ENCODE assay signal across 8 cellular contexts in genomic region chr7:76392531-76393115, GRCh38. TPM values are rescaled to one million over a fixed set of nuclear protein-coding genes. Genes with fewer than 3 reads are reported as not detected.
A peak's percentile ranks its signal among the peaks of the same experiment; 100 is the strongest.
DNase-seq lines count a peak whose midpoint lies in the region; ATAC-seq and TF ChIP-seq lines count a peak whose summit lies in the region.

No MANE protein-coding gene starts in this region.

- H3K9me3 Mint-ChIP-seq in activated T-cell treated with anti-CD3 and anti-CD28 coated beads, Interleukin-2, amount 50 U/mL, for 4 hours, result no peaks in the 10 kb centered on the region

- H3K4me1 ChIP-seq in ascending aorta, result peaks cover 5 to 9% of the 10 kb centered on the region in 2 donors
- H3K4me1 ChIP-seq in liver (ENCODE audit: control insufficient read depth in 4 of 4, insufficient read depth in 4 of 4, low read length in 3 of 4), result peaks cover 3 to 19% (median 13%) of the 10 kb centered on the region in 4 donors
- peaks cover 15 to 27% of the 10 kb centered on the region in 2 donors for H3K4me1 ChIP-seq in thyroid gland

- no peaks in the 10 kb centered on the region for H3K36me3 ChIP-seq in ascending aorta
- H3K36me3 ChIP-seq in liver (ENCODE audit: control insufficient read depth in 4 of 4, insufficient read depth in 3 of 4, low read depth in 1 of 4, low read length in 3 of 4), result no peaks in the 10 kb centered on the region
- no peaks in the 10 kb centered on the region for H3K36me3 ChIP-seq in thyroid gland

- intact Hi-C loops in ascending aorta (cut with DNase I), result loop anchor here (1.0 kb wide), 1 partner anchor 33 kb away; no protein-coding TSS in a partner anchor
- intact Hi-C loops in thyroid gland (cut with DNase I), result no loop called here

- no peak for ATAC-seq in activated T-cell treated with anti-CD3 and anti-CD28 coated beads, Interleukin-2, amount 50 U/mL, for 4 hours
- no peak for ATAC-seq in GM21423 (IDR thresholded peaks at IDR 0.05; ENCODE audit: unreplicated experiment)

- no peaks in the 10 kb centered on the region for H3K9me3 ChIP-seq in ascending aorta
- H3K9me3 ChIP-seq in liver (ENCODE audit: control insufficient read depth in 4 of 4, low read length in 3 of 4), result no peaks in the 10 kb centered on the region
- no peaks in the 10 kb centered on the region for H3K9me3 ChIP-seq in thyroid gland

- H3K27me3 ChIP-seq in ascending aorta (no peaks in the 10 kb centered on the region), liver (ENCODE audit: control insufficient read depth in 4 of 4, insufficient read depth in 4 of 4, low read length in 3 of 4) (no peaks in the 10 kb centered on the region), thyroid gland (no peaks in the 10 kb centered on the region)

- peak overlapping the region; percentile 85 for H3K4me3 Mint-ChIP-seq in activated T-cell treated with anti-CD3 and anti-CD28 coated beads, Interleukin-2, amount 50 U/mL, for 4 hours

- DNase-seq in activated T-cell treated with anti-CD3 and anti-CD28 coated beads, Interleukin-2, amount 50 U/mL, for 4 hours, result no peak
- DNase-seq in activated T-cell treated with anti-CD3 and anti-CD28 coated beads for 4 hours, result no peak
- no peak for DNase-seq in ascending aorta (ENCODE audit: low spot score in 2 of 2)
- no peak for DNase-seq in thyroid gland
- DNase-seq in GM10266 (ENCODE audit: extremely low spot score), result no peak
- DNase-seq in NCI-H2171 (lab: John Stamatoyannopoulos, UW), result no peak

- H3K27ac ChIP-seq in ascending aorta (peak overlapping the region; percentile 57 to 80), liver (ENCODE audit: low read depth in 1 of 2, low read length in 2 of 2) (peak overlapping the region; percentile 94 to 97), thyroid gland (peak overlapping the region; percentile 10 to 76 (median 46))

- H3K36me3 Mint-ChIP-seq in activated T-cell treated with anti-CD3 and anti-CD28 coated beads, Interleukin-2, amount 50 U/mL, for 4 hours (ENCODE audit: insufficient read depth), result no peaks in the 10 kb centered on the region

- H3K27me3 Mint-ChIP-seq in activated T-cell treated with anti-CD3 and anti-CD28 coated beads, Interleukin-2, amount 50 U/mL, for 4 hours (ENCODE audit: low read depth), result no peaks in the 10 kb centered on the region

- TF ChIP-seq POLR2A in thyroid gland (IDR thresholded peaks at IDR 0.05), result no peak

- TF ChIP-seq CTCF in ascending aorta (IDR thresholded peaks at IDR 0.05), result no peak
- no peak for TF ChIP-seq CTCF in liver (IDR thresholded peaks at IDR 0.05; ENCODE audit: low read depth, low read length, missing input control)
- no peak for TF ChIP-seq CTCF in thyroid gland (IDR thresholded peaks at IDR 0.05)
- no peak for TF ChIP-seq CTCF in GM10266 (IDR thresholded peaks at IDR 0.05; ENCODE audit: control insufficient read depth, insufficient read depth, low read depth, missing control alignments)

- H3K4me1 Mint-ChIP-seq in activated T-cell treated with anti-CD3 and anti-CD28 coated beads, Interleukin-2, amount 50 U/mL, for 4 hours (ENCODE audit: low read depth), result peaks cover 19% of the 10 kb centered on the region

- 32% methylated on average over 12 of the region's 12 CpGs for WGBS in liver
- WGBS in thyroid gland, 2 donors, result 38 to 49% methylated on average over 10 to 12 of the region's 12 CpGs

- H3K4me3 ChIP-seq in ascending aorta (peak overlapping the region in 1 of 2 donors; percentile 70), liver (ENCODE audit: low read depth in 1 of 3, low read length in 3 of 3) (peak overlapping the region; percentile 29 to 67 (median 64)), thyroid gland (replicated peaks in 1 of 3) (peak overlapping the region in 1 of 3 donors; percentile 66)

- H3K9ac ChIP-seq in liver (ENCODE audit: low read depth in 1 of 2, low read length in 2 of 2), result peak overlapping the region in 1 of 2 donors; percentile 18

- peak in 1 of 2 donors; percentile 37 for TF ChIP-seq RAD21 in liver (IDR thresholded peaks at IDR 0.05)

TF ChIP-seq in liver, 16 proteins besides CTCF, POLR2A, EP300 and RAD21:
- TF ChIP-seq REST (IDR thresholded peaks at IDR 0.05) (peak; percentile 49), JUND (IDR thresholded peaks at IDR 0.05) (peak; percentile 31 to 35), NR2F2 (IDR thresholded peaks at IDR 0.05) (peak; percentile 92), SP1 (IDR thresholded peaks at IDR 0.05) (peak; percentile 90), TAF1 (conservative IDR thresholded peaks at IDR 0.05) (no peak), FOXA1 (IDR thresholded peaks at IDR 0.05) (peak; percentile 43), HNF4G (IDR thresholded peaks at IDR 0.05) (peak; percentile 60), HNF4A (conservative IDR thresholded peaks at IDR 0.05) (peak; percentile 75 to 77), RXRA (IDR thresholded peaks at IDR 0.05) (peak; percentile 79 to 87), YY1 (IDR thresholded peaks at IDR 0.05) (no peak), ATF3 (IDR thresholded peaks at IDR 0.05) (no peak), FOXA2 (IDR thresholded peaks at IDR 0.05) (no peak), EGR1 (IDR thresholded peaks at IDR 0.05; ENCODE audit: low read depth in 2 of 2) (peak in 1 of 2 donors; percentile 45)
- TF ChIP-seq, protein P1, sequence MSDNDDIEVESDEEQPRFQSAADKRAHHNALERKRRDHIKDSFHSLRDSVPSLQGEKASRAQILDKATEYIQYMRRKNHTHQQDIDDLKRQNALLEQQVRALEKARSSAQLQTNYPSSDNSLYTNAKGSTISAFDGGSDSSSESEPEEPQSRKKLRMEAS (IDR thresholded peaks at IDR 0.05), result peak; percentile 73
- TF ChIP-seq, protein P2, sequence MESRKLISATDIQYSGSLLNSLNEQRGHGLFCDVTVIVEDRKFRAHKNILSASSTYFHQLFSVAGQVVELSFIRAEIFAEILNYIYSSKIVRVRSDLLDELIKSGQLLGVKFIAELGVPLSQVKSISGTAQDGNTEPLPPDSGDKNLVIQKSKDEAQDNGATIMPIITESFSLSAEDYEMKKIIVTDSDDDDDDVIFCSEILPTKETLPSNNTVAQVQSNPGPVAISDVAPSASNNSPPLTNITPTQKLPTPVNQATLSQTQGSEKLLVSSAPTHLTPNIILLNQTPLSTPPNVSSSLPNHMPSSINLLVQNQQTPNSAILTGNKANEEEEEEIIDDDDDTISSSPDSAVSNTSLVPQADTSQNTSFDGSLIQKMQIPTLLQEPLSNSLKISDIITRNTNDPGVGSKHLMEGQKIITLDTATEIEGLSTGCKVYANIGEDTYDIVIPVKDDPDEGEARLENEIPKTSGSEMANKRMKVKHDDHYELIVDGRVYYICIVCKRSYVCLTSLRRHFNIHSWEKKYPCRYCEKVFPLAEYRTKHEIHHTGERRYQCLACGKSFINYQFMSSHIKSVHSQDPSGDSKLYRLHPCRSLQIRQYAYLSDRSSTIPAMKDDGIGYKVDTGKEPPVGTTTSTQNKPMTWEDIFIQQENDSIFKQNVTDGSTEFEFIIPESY (IDR thresholded peaks at IDR 0.05), result peak; percentile 72

RNA-seq across cellular contexts. Expression of gene SSC4D, which starts 16.9 kb away (rescaled TPM):
- total RNA-seq in activated T-cell treated with anti-CD3 and anti-CD28 coated beads, Interleukin-2, amount 50 U/mL, for 4 hours, result 1 to 10 TPM in 1 of 3 donors, under 1 TPM in 2; 0.38 to 1.0 (median 0.87) TPM
- total RNA-seq in ascending aorta (not detected), liver (1 to 10 TPM; 1.2 to 1.3 TPM), thyroid gland (10 to 100 TPM in 3 of 4 donors, 1 to 10 TPM in 1; 3.6 to 14.0 (median 13.4) TPM)
- polyA plus RNA-seq in liver, result 1 to 10 TPM; 1.7 to 2.3 TPM

RNA-seq across cellular contexts. Expression of gene ZP3, which starts 32.1 kb away (rescaled TPM):
- 10 to 100 TPM in 1 of 3 donors, 1 to 10 TPM in 2; 2.9 to 18.8 (median 6.7) TPM for total RNA-seq in activated T-cell treated with anti-CD3 and anti-CD28 coated beads, Interleukin-2, amount 50 U/mL, for 4 hours
- total RNA-seq in ascending aorta (1.1 TPM), liver (under 1 TPM; 0.25 to 0.47 TPM), thyroid gland (1 to 10 TPM in 1 of 4 donors, under 1 TPM in 2, not detected in 1; 0.39 to 1.0 (median 0.94) TPM)
- polyA plus RNA-seq in liver, result under 1 TPM; 0.43 to 0.45 TPM

RNA-seq across cellular contexts. Expression of gene YWHAG, which starts 33.8 kb away (rescaled TPM):
- total RNA-seq in activated T-cell treated with anti-CD3 and anti-CD28 coated beads, Interleukin-2, amount 50 U/mL, for 4 hours, result 100 to 1,000 TPM; 164 to 173 (median 173) TPM
- total RNA-seq in ascending aorta, result 83.0 TPM
- total RNA-seq in liver, result 10 to 100 TPM; 43.1 to 46.7 TPM
- polyA plus RNA-seq in liver, result 10 to 100 TPM; 11.6 to 43.9 TPM
- total RNA-seq in thyroid gland, result 10 to 100 TPM; 37.4 to 43.4 (median 41.4) TPM
